ENCODE assay signal across 22 cellular contexts in genomic region chr12:70101064-70101463, GRCh38.
"Had no signal": no experiment of that assay in that cellular context is flagged by ENCODE, and none has a peak within 500 bp of the region (broad histone marks: within the 10 kb centered on the region; RNA-seq: fewer than 3 reads in every experiment).

No MANE protein-coding gene starts in this region.

- ATAC-seq: foreskin keratinocyte, gastroesophageal sphincter, heart left ventricle, left cardiac atrium, left lung, left ventricle myocardium superior, lower lobe of right lung, mucosa of descending colon had no signal

- FAIRE-seq: colon, endothelial cell of umbilical vein, frontal cortex, islet of Langerhans had no signal

- H3K4me2 ChIP-seq: hepatocyte had no signal

- H3K27ac ChIP-seq: coronary artery, dorsolateral prefrontal cortex, esophagus muscularis mucosa, foreskin keratinocyte, gastroesophageal sphincter, heart left ventricle, hepatocyte, left lung, lower lobe of right lung had no signal

- H3K79me2 ChIP-seq: hepatocyte had no signal

- H3K4me1 ChIP-seq: esophagus muscularis mucosa, foreskin keratinocyte, gastroesophageal sphincter, heart left ventricle, left lung, lower lobe of right lung had no signal

- H2AFZ ChIP-seq: hepatocyte had no signal

- H3K36me3 Mint-ChIP-seq: mesothelial cell of epicardium had no signal

- H3K4me3 ChIP-seq: coronary artery, dorsolateral prefrontal cortex, esophagus muscularis mucosa, gastroesophageal sphincter, heart left ventricle, hepatocyte, left lung, lower lobe of right lung, mucosa of descending colon had no signal

- H3K9me3 ChIP-seq: esophagus muscularis mucosa, gastroesophageal sphincter, heart left ventricle, left lung, lower lobe of right lung, mucosa of descending colon had no signal

- H3K27me3 ChIP-seq: dorsolateral prefrontal cortex, esophagus muscularis mucosa, foreskin keratinocyte, gastroesophageal sphincter, heart left ventricle, hepatocyte, left lung had no signal

- H3K27ac Mint-ChIP-seq: mesothelial cell of epicardium had no signal

- H3K9me3 Mint-ChIP-seq: mesothelial cell of epicardium had no signal

- DNase-seq: dermis blood vessel endothelial cell; dorsolateral prefrontal cortex; effector CD4-positive, alpha-beta T cell; effector memory CD4-positive, alpha-beta T cell; foreskin keratinocyte; heart left ventricle; hypothalamus; left cardiac atrium; left lung; left ventricle myocardium superior; lower lobe of right lung; mesenchymal stem cell; mucosa of descending colon had no signal

- H3K36me3 ChIP-seq: esophagus muscularis mucosa, gastroesophageal sphincter, heart left ventricle, left lung, lower lobe of right lung had no signal

- H3K4me3 Mint-ChIP-seq: mesothelial cell of epicardium had no signal
